Comparison of ENCODE assay signal across 8 cellular contexts in the genomic region with DNA sequence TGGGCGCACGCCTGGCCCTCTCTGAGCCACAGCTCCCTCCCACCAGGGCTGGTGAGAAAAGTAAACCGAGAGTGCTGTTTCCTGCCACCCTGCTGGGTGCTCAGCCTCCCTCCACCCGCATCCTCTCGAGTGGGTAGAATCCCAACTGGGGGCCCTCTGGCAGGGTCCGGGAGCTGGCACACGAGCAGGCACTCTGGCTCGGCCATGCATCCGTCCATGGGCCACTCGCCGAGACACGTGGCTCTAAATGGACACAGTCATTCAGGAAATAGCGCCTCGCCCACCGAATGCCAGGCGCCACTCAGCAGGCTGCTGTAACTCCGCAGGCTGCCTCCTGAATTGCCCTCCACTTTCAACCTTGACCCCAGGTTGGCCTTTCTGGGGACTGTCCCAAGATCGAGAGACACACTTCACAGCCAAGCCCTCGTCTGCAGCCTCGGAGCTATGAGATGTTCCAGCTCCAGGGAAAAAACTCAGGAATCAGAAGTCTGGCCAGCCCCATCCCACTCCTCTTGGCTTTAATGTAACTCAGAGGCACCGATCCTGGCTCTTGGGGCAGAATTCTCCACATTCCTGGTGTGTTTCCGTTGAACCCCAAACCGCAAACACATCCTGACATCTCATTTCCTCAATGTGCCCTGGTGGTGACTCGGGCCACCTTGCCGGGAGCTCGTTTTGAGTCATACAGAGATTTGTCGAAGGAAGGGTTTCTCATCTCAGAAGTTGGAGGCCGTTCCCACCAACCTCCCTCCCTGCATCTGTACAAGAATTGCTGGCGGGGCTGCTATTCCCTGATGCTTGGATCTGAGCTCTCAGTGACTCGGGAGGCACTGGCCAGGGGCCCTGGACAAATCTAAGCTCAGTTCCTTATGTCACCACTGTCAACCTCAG. TPM values are rescaled to one million over a fixed set of nuclear protein-coding genes. Genes with fewer than 3 reads are reported as not detected.
DNase-seq lines count a peak whose midpoint lies in the region; ATAC-seq and TF ChIP-seq lines count a peak whose summit lies in the region.

No MANE protein-coding gene starts in this region.

- WGBS in liver: 46% methylated on average over 30 of the region's 30 CpGs

- H3K9ac ChIP-seq in liver (ENCODE audit: low read depth in 1 of 2, low read length in 2 of 2) (no peak overlapping the region), colonic mucosa (ENCODE audit: low read depth in 2 of 2, low read length in 2 of 2) (no peak overlapping the region)

- H3K27me3 ChIP-seq in liver (ENCODE audit: control insufficient read depth in 4 of 4, insufficient read depth in 4 of 4, low read length in 3 of 4) (no peaks in the 10 kb centered on the region), colonic mucosa (no peaks in the 10 kb centered on the region)

- H3K4me3 ChIP-seq in liver (ENCODE audit: low read depth in 1 of 3, low read length in 3 of 3) (no peak overlapping the region), colonic mucosa (no peak overlapping the region)

- intact Hi-C loops in colonic mucosa (cut with DNase I): no loop called here

- H3K36me3 ChIP-seq in liver (ENCODE audit: control insufficient read depth in 4 of 4, insufficient read depth in 3 of 4, low read depth in 1 of 4, low read length in 3 of 4) (no peaks in the 10 kb centered on the region), colonic mucosa (no peaks in the 10 kb centered on the region)

- ATAC-seq in GM18517 (IDR thresholded peaks at IDR 0.05; ENCODE audit: unreplicated experiment): peak; percentile 34
- no peak for ATAC-seq in GM18909 (IDR thresholded peaks at IDR 0.05; ENCODE audit: poor library complexity, unreplicated experiment)
- ATAC-seq in GM18870 (IDR thresholded peaks at IDR 0.05; ENCODE audit: unreplicated experiment): no peak

- no peak for TF ChIP-seq CTCF in liver (IDR thresholded peaks at IDR 0.05; ENCODE audit: low read depth, low read length, missing input control)
- TF ChIP-seq CTCF in colonic mucosa (IDR thresholded peaks at IDR 0.05): no peak

- H3K4me1 ChIP-seq in liver (ENCODE audit: control insufficient read depth in 4 of 4, insufficient read depth in 4 of 4, low read length in 3 of 4) (peaks cover 0 to 7% (median 2%) of the 10 kb centered on the region in 4 donors), colonic mucosa (no peaks in the 10 kb centered on the region)

- H3K9me3 ChIP-seq in liver (ENCODE audit: control insufficient read depth in 4 of 4, low read length in 3 of 4) (no peaks in the 10 kb centered on the region), colonic mucosa (no peaks in the 10 kb centered on the region)

- peak; percentile 99 for DNase-seq in RPMI7951 (ENCODE audit: low read depth)
- peak; percentile 77 for DNase-seq in amniotic stem cell (lab: John Stamatoyannopoulos, UW)
- DNase-seq in stromal cell of bone marrow (ENCODE audit: low read depth): peak; percentile 81
- DNase-seq in colonic mucosa: no peak

- peak in 1 of 2 donors; percentile 9 for TF ChIP-seq RAD21 in liver (IDR thresholded peaks at IDR 0.05)

- H3K27ac ChIP-seq in liver (ENCODE audit: low read depth in 1 of 2, low read length in 2 of 2) (peak overlapping the region; percentile 19 to 42), colonic mucosa (no peak overlapping the region)

TF ChIP-seq in liver, 16 proteins besides CTCF, POLR2A, EP300 and RAD21:
- TF ChIP-seq RXRA (IDR thresholded peaks at IDR 0.05) (peak in 1 of 2 donors; percentile 3), NR2F2 (IDR thresholded peaks at IDR 0.05) (peak; percentile 77)
- TF ChIP-seq, protein P1, sequence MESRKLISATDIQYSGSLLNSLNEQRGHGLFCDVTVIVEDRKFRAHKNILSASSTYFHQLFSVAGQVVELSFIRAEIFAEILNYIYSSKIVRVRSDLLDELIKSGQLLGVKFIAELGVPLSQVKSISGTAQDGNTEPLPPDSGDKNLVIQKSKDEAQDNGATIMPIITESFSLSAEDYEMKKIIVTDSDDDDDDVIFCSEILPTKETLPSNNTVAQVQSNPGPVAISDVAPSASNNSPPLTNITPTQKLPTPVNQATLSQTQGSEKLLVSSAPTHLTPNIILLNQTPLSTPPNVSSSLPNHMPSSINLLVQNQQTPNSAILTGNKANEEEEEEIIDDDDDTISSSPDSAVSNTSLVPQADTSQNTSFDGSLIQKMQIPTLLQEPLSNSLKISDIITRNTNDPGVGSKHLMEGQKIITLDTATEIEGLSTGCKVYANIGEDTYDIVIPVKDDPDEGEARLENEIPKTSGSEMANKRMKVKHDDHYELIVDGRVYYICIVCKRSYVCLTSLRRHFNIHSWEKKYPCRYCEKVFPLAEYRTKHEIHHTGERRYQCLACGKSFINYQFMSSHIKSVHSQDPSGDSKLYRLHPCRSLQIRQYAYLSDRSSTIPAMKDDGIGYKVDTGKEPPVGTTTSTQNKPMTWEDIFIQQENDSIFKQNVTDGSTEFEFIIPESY (IDR thresholded peaks at IDR 0.05): no peak

RNA-seq across cellular contexts. Expression of gene KLF2, which starts 14.1 kb away (rescaled TPM):
- total RNA-seq in RPMI7951 (2014; rRNA removed; shearing (Covaris generic)): 2.8 and 3.0 TPM in 2 replicates
- total RNA-seq in liver: 10 to 100 TPM in 1 of 2 donors, 1 to 10 TPM in 1; 4.0 to 11.2 TPM
- polyA plus RNA-seq in liver: 1 to 10 TPM; 3.9 to 4.4 TPM
- total RNA-seq in colonic mucosa: 10 to 100 TPM; 12.9 to 18.7 TPM
